8 cellular contexts compared by ENCODE assay signal in genomic region chr4:122732329-122733026, GRCh38.
DNase-seq lines count a peak whose midpoint lies in the region; ATAC-seq and FAIRE-seq lines count a peak whose summit lies in the region.

Gene BBS12 (plus strand): TSS chr4:122732704. CDS start chr4:122741893, 9,189 bp downstream.

- DNase-seq in NCI-H524 (lab: John Stamatoyannopoulos, UW) (peak; percentile 90 to 95), kidney glomerular epithelial cell (lab: John Stamatoyannopoulos, UW) (peak; percentile 99)
- peak; percentile 99 to 100 for DNase-seq in activated CD4-positive, alpha-beta T cell treated with anti-CD3 and anti-CD28 coated beads for 4 hours
- DNase-seq in stimulated activated CD4-positive, alpha-beta T cell treated with anti-CD3 and anti-CD28 coated beads, Interleukin-15, amount 100 ng/mL, for 48 hours (ENCODE audit: low read depth in 2 of 2) = peak; percentile 98

- H4K20me1 ChIP-seq in BLaER1 = no peaks in the 10 kb centered on the region

- H3K4me2 ChIP-seq in BLaER1 = peak within 1 kb of the TSS; percentile 88

- H3K9ac ChIP-seq in BLaER1 = peak within 1 kb of the TSS; percentile 72

- no peaks in the 10 kb centered on the region for H3K27me3 ChIP-seq in BLaER1

- peak within 1 kb of the TSS; percentile 77 for H3K4me3 ChIP-seq in BLaER1

- H3K4me1 ChIP-seq in BLaER1 = peaks cover 16% of the 10 kb centered on the region; the same call in 1 of the 2 replicates

- peak; percentile 75 for FAIRE-seq in colon (lab: Jason Lieb, UNC)

- no peaks in the 10 kb centered on the region for H3K9me3 ChIP-seq in BLaER1

- H3K27ac ChIP-seq in BLaER1 = no peak within 1 kb of the TSS

- no peaks in the 10 kb centered on the region for H3K36me3 ChIP-seq in BLaER1

- peak; percentile 100 for ATAC-seq in GM19324 (IDR thresholded peaks at IDR 0.05; ENCODE audit: low FRiP score, unreplicated experiment)
- peak; percentile 100 for ATAC-seq in HG03460 (IDR thresholded peaks at IDR 0.05; ENCODE audit: unreplicated experiment)
